8 cellular contexts compared by ENCODE assay signal in the genomic region with DNA sequence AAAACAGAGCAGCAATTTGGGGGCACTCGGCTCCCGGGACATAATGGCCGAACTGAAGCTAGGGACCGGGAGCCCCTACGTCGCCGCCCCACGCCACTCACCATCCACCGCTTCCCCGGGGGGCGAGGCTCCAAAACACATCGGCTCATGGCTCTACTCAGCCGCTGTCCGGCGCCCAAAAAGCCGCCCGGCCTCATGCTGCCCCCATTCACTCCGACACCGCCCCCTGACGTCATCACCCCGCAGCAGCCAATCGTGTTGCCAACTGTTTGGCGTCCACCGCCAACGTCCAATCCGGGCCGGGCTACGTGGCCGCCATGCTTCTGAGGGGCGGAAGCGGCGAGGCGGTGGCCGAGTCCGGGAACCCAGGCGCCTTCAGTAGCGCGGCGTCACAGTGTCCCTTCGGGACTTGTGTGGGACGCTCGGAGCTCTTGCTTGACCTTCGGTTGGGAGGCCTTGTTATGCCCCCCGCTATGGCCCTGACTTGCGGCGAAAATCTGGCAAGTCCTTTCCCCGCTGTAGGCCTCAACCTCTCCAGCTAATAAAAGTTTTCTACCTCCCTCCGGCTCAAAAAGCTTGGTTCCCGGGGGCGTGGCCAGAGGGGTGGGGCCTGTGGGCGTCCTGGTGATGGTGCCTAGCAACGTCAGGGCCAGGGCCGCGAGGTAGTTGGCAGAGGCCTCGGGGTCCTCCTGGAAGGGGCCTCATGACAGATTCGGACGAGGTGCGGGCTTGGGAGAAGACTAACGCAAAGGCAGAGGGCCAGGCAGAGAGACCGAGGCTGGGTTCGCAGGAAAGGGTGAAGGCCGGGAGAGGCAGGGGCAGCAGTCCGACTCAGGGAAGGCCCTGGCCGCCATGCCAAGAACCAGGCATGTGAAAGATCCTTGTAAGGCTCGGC. TPM values are rescaled to one million over a fixed set of nuclear protein-coding genes. Genes with fewer than 3 reads are reported as not detected.
DNase-seq lines count a peak whose midpoint lies in the region; ATAC-seq and TF ChIP-seq lines count a peak whose summit lies in the region.

A gene with protein sequence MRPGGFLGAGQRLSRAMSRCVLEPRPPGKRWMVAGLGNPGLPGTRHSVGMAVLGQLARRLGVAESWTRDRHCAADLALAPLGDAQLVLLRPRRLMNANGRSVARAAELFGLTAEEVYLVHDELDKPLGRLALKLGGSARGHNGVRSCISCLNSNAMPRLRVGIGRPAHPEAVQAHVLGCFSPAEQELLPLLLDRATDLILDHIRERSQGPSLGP (minus strand): TSS at position 221 of the 895 bp plus-strand sequence. CDS start 24 bp downstream, at position 197.
A gene with protein sequence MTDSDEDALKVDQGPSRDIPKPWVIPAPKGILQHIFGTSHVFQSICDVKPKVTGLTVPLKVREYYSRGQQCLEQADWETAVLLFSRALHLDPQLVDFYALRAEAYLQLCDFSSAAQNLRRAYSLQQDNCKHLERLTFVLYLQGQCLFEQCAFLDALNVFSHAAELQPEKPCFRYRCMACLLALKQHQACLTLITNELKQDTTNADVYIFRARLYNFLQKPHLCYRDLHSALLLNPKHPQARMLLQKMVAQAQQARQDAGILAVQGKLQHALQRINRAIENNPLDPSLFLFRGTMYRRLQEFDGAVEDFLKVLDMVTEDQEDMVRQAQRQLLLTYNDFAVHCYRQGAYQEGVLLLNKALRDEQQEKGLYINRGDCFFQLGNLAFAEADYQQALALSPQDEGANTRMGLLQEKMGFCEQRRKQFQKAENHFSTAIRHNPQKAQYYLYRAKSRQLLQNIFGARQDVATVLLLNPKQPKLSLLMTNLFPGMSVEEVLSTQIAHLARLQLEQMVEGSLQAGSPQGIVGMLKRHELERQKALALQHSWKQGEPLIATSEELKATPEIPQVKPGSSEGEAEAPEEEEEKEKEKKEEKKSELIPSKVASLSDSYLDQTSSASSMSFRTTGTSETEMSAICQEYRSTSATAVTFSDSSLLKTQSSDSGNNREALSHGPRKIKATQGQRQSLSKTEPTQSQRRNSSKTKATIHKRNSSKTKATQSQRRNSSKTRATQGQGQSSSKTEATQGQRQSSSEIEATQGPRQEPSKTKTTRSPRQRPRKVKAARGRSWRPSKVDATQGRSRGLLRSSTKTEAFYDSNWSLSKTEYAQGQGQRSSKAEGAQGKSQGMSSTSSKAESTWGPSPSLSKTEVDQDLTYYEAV (plus strand): TSS at position 637 of the 895 bp plus-strand sequence. CDS start 67 bp downstream, at position 704.

- peaks cover 11 to 62% (median 31%) of the 10 kb centered on the region in 6 donors for H3K4me1 ChIP-seq in spleen

- no peak for TF ChIP-seq POLR2A in spleen (IDR thresholded peaks at IDR 0.05)

- peak within 1 kb of the TSS; percentile 82 for H3K4me3 ChIP-seq in AG09309 (ENCODE audit: control insufficient read depth, low read depth, low read length)
- H3K4me3 ChIP-seq in spleen: peak within 1 kb of the TSS; percentile 57 to 94 (median 76)

- TF ChIP-seq CTCF in AG09309 (IDR thresholded peaks at IDR 0.05; ENCODE audit: control insufficient read depth, insufficient read depth, low read depth, low read length, missing control alignments) (no peak), spleen (IDR thresholded peaks at IDR 0.05 in 8 of 11, conservative IDR thresholded peaks at IDR 0.05 in 3 of 11) (peak in 3 of 11 experiments; percentile 15 to 37 (median 24))

- intact Hi-C loops in spleen (cut with DNase I; ENCODE audit: low total_unique reads): no loop called here

- H3K9me3 ChIP-seq in spleen: no peaks in the 10 kb centered on the region

- H3K27me3 ChIP-seq in spleen (replicated peaks in 1 of 7): no peaks in the 10 kb centered on the region

- peaks cover 0 to 12% (median 0%) of the 10 kb centered on the region in 6 donors for H3K36me3 ChIP-seq in spleen

- ATAC-seq in GM19025 (IDR thresholded peaks at IDR 0.05; ENCODE audit: low read depth, unreplicated experiment): peak; percentile 93
- ATAC-seq in HG03280 (IDR thresholded peaks at IDR 0.05; ENCODE audit: unreplicated experiment): peak; percentile 94

- 6 to 7% (median 6%) methylated on average over 51 to 65 of the region's 65 CpGs for WGBS in spleen, 5 donors

- H3K27ac ChIP-seq in spleen: peak within 1 kb of the TSS; percentile 61 to 91 (median 86)

- peak; percentile 68 for DNase-seq in AG09309 (ENCODE audit: low read depth)
- DNase-seq in NCI-H345 (lab: John Stamatoyannopoulos, UW): peak; percentile 95
- peak; percentile 93 to 96 (median 96) for DNase-seq in activated CD4-positive, CD25-positive, alpha-beta regulatory T cell (lab: John Stamatoyannopoulos, UW)
- DNase-seq in central memory CD4-positive, alpha-beta T cell: peak; percentile 94
- peak; percentile 94 for DNase-seq in iris pigment epithelial cell (ENCODE audit: low read depth)
- DNase-seq in spleen: peak; percentile 99

RNA-seq across cellular contexts. Expression of the first gene that starts in this region (rescaled TPM):
- 10 to 100 TPM in 4 of 7 donors, 1 to 10 TPM in 3; 8.1 to 17.9 (median 10.7) TPM for total RNA-seq in spleen
- polyA plus RNA-seq in spleen: 10 to 100 TPM in 2 of 3 donors, 1 to 10 TPM in 1; 7.4 to 17.5 (median 14.7) TPM

RNA-seq across cellular contexts. Expression of the second gene that starts in this region (rescaled TPM):
- total RNA-seq in spleen: 1 to 10 TPM in 6 of 7 donors, under 1 TPM in 1; 0.60 to 3.1 (median 2.0) TPM
- under 1 TPM; 0.12 to 0.98 (median 0.61) TPM for polyA plus RNA-seq in spleen

Comparison
In these comparisons a context has a peak if more than half of its experiments do, and no peak if none do; other contexts are left out.
1. Peak in every context shown above with its lines: DNase-seq, ATAC-seq, H3K4me3 ChIP-seq and H3K27ac ChIP-seq.